In the genomic region with DNA sequence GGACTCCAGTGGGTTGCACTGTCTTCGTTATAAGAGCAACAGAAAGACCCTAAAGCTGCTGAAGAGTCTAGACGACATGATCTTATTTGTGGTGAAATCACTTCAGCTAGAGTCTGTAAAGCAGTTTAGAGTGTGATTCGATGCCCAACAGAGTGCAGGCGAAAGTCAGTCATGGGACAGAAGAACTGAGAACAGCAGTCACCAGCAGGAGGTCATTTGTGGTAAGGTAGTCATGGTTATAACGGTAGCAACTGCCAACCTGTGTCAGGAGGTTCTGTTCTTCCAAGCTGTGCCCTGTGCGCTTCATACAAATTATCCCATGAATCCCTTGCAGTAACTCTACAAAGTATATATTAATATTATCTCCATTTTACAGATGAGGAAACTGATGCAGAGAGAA, we compare ENCODE assay signal across 32 cellular contexts.
"Had no signal": no experiment of that assay in that cellular context is flagged by ENCODE, and none has a peak within 500 bp of the region (broad histone marks: within the 10 kb centered on the region; RNA-seq: fewer than 3 reads in every experiment).

No MANE protein-coding gene starts in this region.

- H3K36me3 ChIP-seq: adrenal gland, ascending aorta, brain microvascular endothelial cell, breast epithelium, cardiac muscle cell had no signal

- H3K27ac ChIP-seq: adrenal gland, ascending aorta, body of pancreas, brain microvascular endothelial cell, breast epithelium, cardiac muscle cell had no signal

- ATAC-seq: activated naive CD4-positive, alpha-beta T cell treated with anti-CD3 and anti-CD28 coated beads, Interleukin-2, amount 50 U/mL, for 72 hours; activated naive CD8-positive, alpha-beta T cell treated with anti-CD3 and anti-CD28 coated beads, Interleukin-2, amount 50 U/mL, for 24 hours; activated T-cell treated with anti-CD3 and anti-CD28 coated beads, Interleukin-2, amount 50 U/mL, for 4 hours; activated T-cell treated with anti-CD3 and anti-CD28 coated beads, Interleukin-2, amount 50 U/mL, for 72 hours; activated T-helper 17 cell treated with anti-CD3 and anti-CD28 coated beads, Interleukin-2, amount 50 U/mL, for 72 hours; body of pancreas had no signal

- DNase-seq: activated effector memory CD4-positive, alpha-beta T cell treated with anti-CD3 and anti-CD28 coated beads, Interleukin-2, amount 50 U/mL, for 16 hours; activated effector memory CD4-positive, alpha-beta T cell treated with Interleukin-2 at 50 U/mL for 16 hours; activated gamma-delta T cell; activated gamma-delta T cell treated with Interleukin-2 at 50 U/mL for 16 hours; activated naive CD4-positive, alpha-beta T cell; activated naive CD4-positive, alpha-beta T cell treated with anti-CD3 and anti-CD28 coated beads for 36 hours; activated naive CD4-positive, alpha-beta T cell treated with anti-CD3 and anti-CD28 coated beads, Interleukin-2, amount 10 ng/mL, durations not matched to agents 7 days and 5 days; activated naive CD4-positive, alpha-beta T cell treated with anti-CD3 and anti-CD28 coated beads, Interleukin-2, amount 50 U/mL, for 16 hours; activated naive CD4-positive, alpha-beta T cell treated with Interleukin-2 at 50 U/mL for 16 hours; activated naive CD8-positive, alpha-beta T cell treated with anti-CD3 and anti-CD28 coated beads for 36 hours; activated naive CD8-positive, alpha-beta T cell treated with anti-CD3 and anti-CD28 coated beads, Interleukin-2, amount 10 ng/mL, durations not matched to agents 7 days and 5 days; activated naive CD8-positive, alpha-beta T cell treated with anti-CD3 and anti-CD28 coated beads, Interleukin-2, amount 50 U/mL, for 24 hours; activated T-cell treated with anti-CD3 and anti-CD28 coated beads, Interleukin-2, amount 50 U/mL, for 1 hour; activated T-cell treated with anti-CD3 and anti-CD28 coated beads, Interleukin-2, amount 50 U/mL, for 24 hours; activated T-cell treated with anti-CD3 and anti-CD28 coated beads, Interleukin-2, amount 50 U/mL, for 4 hours; activated T-cell treated with anti-CD3 and anti-CD28 coated beads, Interleukin-2, amount 50 U/mL, for 48 hours; activated T-cell treated with anti-CD3 and anti-CD28 coated beads, Interleukin-2, amount 50 U/mL, for 72 hours; adrenal gland; amniotic stem cell; amygdala; anterior cingulate cortex; aorta; body of pancreas; brain microvascular endothelial cell; caudate nucleus; central memory CD4-positive, alpha-beta T cell; cerebellar nuclear complex had no signal

- H3K4me3 ChIP-seq: adrenal gland, ascending aorta, body of pancreas, breast epithelium, cardiac muscle cell had no signal

- H3K4me1 ChIP-seq: adrenal gland, ascending aorta, body of pancreas, breast epithelium had no signal

- H3K27me3 ChIP-seq: adrenal gland, ascending aorta, body of pancreas, brain microvascular endothelial cell, breast epithelium, cardiac muscle cell had no signal
